ENCODE assay signal across 1 cellular context in genomic region chr14:29926701-29927595, GRCh38.
A peak's percentile ranks its signal among the peaks of the same experiment; 100 is the strongest.
TF ChIP-seq lines count a peak whose summit lies in the region.

No MANE protein-coding gene starts in this region.

TF ChIP-seq in HepG2, 621 proteins besides CTCF, POLR2A, EP300 and RAD21 (continued from another document and continues in another):
- TF ChIP-seq ZBTB49 (CRISPR knock-in tag; IDR thresholded peaks at IDR 0.05; ENCODE audit: borderline replicate concordance), result no peak
- TF ChIP-seq PCBP2 (optimal IDR thresholded peaks at IDR 0.05; ENCODE audit: low read depth, low read length, poor library complexity, severe bottlenecking), result no peak
- TF ChIP-seq DPF2 (CRISPR knock-in tag; IDR thresholded peaks at IDR 0.05; ENCODE audit: borderline replicate concordance, low read depth), result no peak
- TF ChIP-seq AGO1 (IDR thresholded peaks at IDR 0.05; ENCODE audit: low read depth, low read length, poor library complexity, severe bottlenecking), result peak; percentile 30
- no peak for TF ChIP-seq ZNF761 (CRISPR knock-in tag; conservative IDR thresholded peaks at IDR 0.05)
- no peak for TF ChIP-seq KMT2A (CRISPR knock-in tag; IDR thresholded peaks at IDR 0.05)
- TF ChIP-seq ZNF790 (CRISPR knock-in tag; IDR thresholded peaks at IDR 0.05; ENCODE audit: borderline replicate concordance), result no peak
- 0 out of 2 replicates have a peak, but pooled peaks have one; percentile 18 for TF ChIP-seq ZNF441 (CRISPR knock-in tag; IDR thresholded peaks at IDR 0.05; ENCODE audit: borderline replicate concordance)
- TF ChIP-seq TFE3 (CRISPR knock-in tag; IDR thresholded peaks at IDR 0.05), result no peak
- no peak for TF ChIP-seq ZFP41 (CRISPR knock-in tag; IDR thresholded peaks at IDR 0.05; ENCODE audit: borderline replicate concordance)
- peak; percentile 40 for TF ChIP-seq PHF8 (CRISPR knock-in tag; IDR thresholded peaks at IDR 0.05)
- TF ChIP-seq ZNF512B (CRISPR knock-in tag; IDR thresholded peaks at IDR 0.05; ENCODE audit: borderline replicate concordance), result no peak
- TF ChIP-seq EHMT2 (IDR thresholded peaks at IDR 0.05; ENCODE audit: borderline replicate concordance, low read depth, low read length), result no peak
- TF ChIP-seq ZHX1 (CRISPR knock-in tag; IDR thresholded peaks at IDR 0.05; ENCODE audit: low read depth), result no peak
- TF ChIP-seq ZFP62 (CRISPR knock-in tag; IDR thresholded peaks at IDR 0.05), result no peak
- TF ChIP-seq ZNF850 (CRISPR knock-in tag; conservative IDR thresholded peaks at IDR 0.05), result no peak
- TF ChIP-seq NFKB2 (CRISPR knock-in tag; IDR thresholded peaks at IDR 0.05; ENCODE audit: borderline replicate concordance), result no peak; the same call in 1 of the 2 replicates
- TF ChIP-seq TCF7 (IDR thresholded peaks at IDR 0.05; ENCODE audit: low read depth), result no peak
- TF ChIP-seq ZNF432 (CRISPR knock-in tag; IDR thresholded peaks at IDR 0.05; ENCODE audit: borderline replicate concordance), result no peak
- no peak for TF ChIP-seq ZNF75D (CRISPR knock-in tag; IDR thresholded peaks at IDR 0.05; ENCODE audit: borderline replicate concordance)
- TF ChIP-seq AGO2 (optimal IDR thresholded peaks at IDR 0.05; ENCODE audit: low read depth, low read length), result peak; percentile 62
- TF ChIP-seq ZNF772 (CRISPR knock-in tag; IDR thresholded peaks at IDR 0.05), result no peak
- no peak for TF ChIP-seq KDM4B (CRISPR knock-in tag; IDR thresholded peaks at IDR 0.05)
- TF ChIP-seq ZSCAN12 (CRISPR knock-in tag; IDR thresholded peaks at IDR 0.05), result 0 out of 2 replicates have a peak, but pooled peaks have one; percentile 47
- TF ChIP-seq JARID2 (CRISPR knock-in tag; IDR thresholded peaks at IDR 0.05; ENCODE audit: insufficient replicate concordance), result no peak
- peak; percentile 93 for TF ChIP-seq UBTF (CRISPR knock-in tag; IDR thresholded peaks at IDR 0.05)
- peak; percentile 52; the same call in 1 of the 2 replicates for TF ChIP-seq ZNF768 (CRISPR knock-in tag; IDR thresholded peaks at IDR 0.05)
- 0 out of 2 replicates have a peak, but pooled peaks have one; percentile 70 for TF ChIP-seq NR1H2 (CRISPR knock-in tag; IDR thresholded peaks at IDR 0.05; ENCODE audit: borderline replicate concordance, low read depth)
- no peak for TF ChIP-seq FOXA3 (CRISPR knock-in tag; IDR thresholded peaks at IDR 0.05)
- TF ChIP-seq ATF7-NPFF (CRISPR knock-in tag; IDR thresholded peaks at IDR 0.05; ENCODE audit: low read depth), result peak; percentile 13; the same call in 1 of the 2 replicates
- TF ChIP-seq ZNF777 (CRISPR knock-in tag; IDR thresholded peaks at IDR 0.05), result peak; percentile 90
- TF ChIP-seq ZNF407 (CRISPR knock-in tag; IDR thresholded peaks at IDR 0.05; ENCODE audit: not compliant biosample characterization), result peak; percentile 25
- TF ChIP-seq SRSF1 (optimal IDR thresholded peaks at IDR 0.05; ENCODE audit: low read depth, low read length), result peak; percentile 9
- TF ChIP-seq KDM5B (CRISPR knock-in tag; IDR thresholded peaks at IDR 0.05; ENCODE audit: borderline replicate concordance), result peak; percentile 32; the same call in 1 of the 2 replicates
- no peak for TF ChIP-seq ZNF562 (CRISPR knock-in tag; IDR thresholded peaks at IDR 0.05; ENCODE audit: borderline replicate concordance)
- TF ChIP-seq U2AF1 (optimal IDR thresholded peaks at IDR 0.05; ENCODE audit: low read depth, low read length), result peak; percentile 64
- peak; percentile 69; the same call in 1 of the 2 replicates for TF ChIP-seq BCL3 (CRISPR knock-in tag; IDR thresholded peaks at IDR 0.05)
